In the genomic region with DNA sequence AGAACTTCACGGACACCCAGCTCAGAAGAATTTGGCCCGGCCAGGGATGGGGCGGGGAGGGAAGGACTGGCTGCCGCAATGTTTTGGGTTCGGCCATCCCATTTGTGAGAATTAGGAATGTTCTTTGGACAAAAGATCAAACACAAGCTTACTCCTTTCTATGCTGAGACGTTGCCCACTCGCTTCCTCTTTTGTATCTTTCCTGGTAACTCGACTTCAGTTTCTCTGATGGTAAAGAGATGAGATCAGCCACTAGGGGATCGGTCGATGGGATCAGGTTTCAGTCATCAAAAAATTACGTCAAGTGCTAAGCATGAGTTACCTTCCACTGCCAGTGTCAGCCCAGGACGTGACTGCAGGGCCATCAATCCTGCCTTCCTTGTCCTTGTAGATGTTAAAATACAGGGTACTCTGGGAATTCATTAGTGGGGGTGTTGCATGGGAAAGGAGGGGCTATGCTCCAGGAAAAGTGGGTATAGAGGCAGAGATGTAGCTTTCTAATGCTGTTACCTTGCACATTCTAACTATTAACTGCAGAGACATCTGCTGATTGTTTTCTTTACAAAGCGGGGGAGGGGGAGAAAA, we compare ENCODE assay signal across 8 cellular contexts.
DNase-seq lines count a peak whose midpoint lies in the region; ATAC-seq and TF ChIP-seq lines count a peak whose summit lies in the region.

No MANE protein-coding gene starts in this region.

- H3K4me3 ChIP-seq in AG10803 (ENCODE audit: low read length), result peak overlapping the region; percentile 31
- no peak overlapping the region for H3K4me3 ChIP-seq in HUES48 (ENCODE audit: low read depth, low read length)

- intact Hi-C loops in left cardiac atrium (cut with DNase I), result no loop called here

- no peaks in the 10 kb centered on the region for H3K27me3 ChIP-seq in HUES48 (ENCODE audit: control insufficient read depth, insufficient read depth, low read length)

- H3K9ac ChIP-seq in HUES48 (ENCODE audit: low read depth, low read length), result 0 out of 2 replicates have a peak overlapping the region, but pooled peaks have one; percentile 16

- H3K27ac ChIP-seq in HUES48 (ENCODE audit: low read depth, low read length), result peak overlapping the region; percentile 46

- H3K27ac Mint-ChIP-seq in stimulated activated naive B cell treated with anti-CD40 and anti-IgM and Interleukin-4, amounts not matched to agents 10 μg/mL and 1 μg/mL and 100 μg/mL, for 72 hours, result no peak overlapping the region

- peaks cover 13% of the 10 kb centered on the region for H3K4me1 ChIP-seq in HUES48 (ENCODE audit: control insufficient read depth, insufficient read depth, low read length)

- H3K9me3 ChIP-seq in HUES48 (ENCODE audit: control insufficient read depth, insufficient read depth, low read length), result no peaks in the 10 kb centered on the region

- no peaks in the 10 kb centered on the region for H3K36me3 ChIP-seq in HUES48 (ENCODE audit: control insufficient read depth, insufficient read depth, low read length)

- peak; percentile 47 for TF ChIP-seq CTCF in AG10803 (conservative IDR thresholded peaks at IDR 0.05; ENCODE audit: low read length)

- H3K9me3 Mint-ChIP-seq in stimulated activated naive B cell treated with anti-CD40 and anti-IgM and Interleukin-4, amounts not matched to agents 10 μg/mL and 1 μg/mL and 100 μg/mL, for 72 hours, result peaks cover 9 to 12% of the 10 kb centered on the region in 2 donors

- peaks cover 11 to 33% of the 10 kb centered on the region in 2 donors for H3K27me3 Mint-ChIP-seq in stimulated activated naive B cell treated with anti-CD40 and anti-IgM and Interleukin-4, amounts not matched to agents 10 μg/mL and 1 μg/mL and 100 μg/mL, for 72 hours

- H3K4me1 Mint-ChIP-seq in stimulated activated naive B cell treated with anti-CD40 and anti-IgM and Interleukin-4, amounts not matched to agents 10 μg/mL and 1 μg/mL and 100 μg/mL, for 72 hours, result peaks cover 12 to 19% of the 10 kb centered on the region in 2 donors

- DNase-seq in AG10803 (ENCODE audit: low read depth) (peak; percentile 60), SK-MEL-5 (ENCODE audit: low read depth, low spot score) (peak; percentile 32), left cardiac atrium (peak; percentile 39)
- DNase-seq in stimulated activated naive B cell treated with anti-CD40 and anti-IgM and Interleukin-4, amounts not matched to agents 10 μg/mL and 1 μg/mL and 100 μg/mL, for 72 hours, result no peak

- peaks cover 0 to 4% of the 10 kb centered on the region in 2 donors for H3K36me3 Mint-ChIP-seq in stimulated activated naive B cell treated with anti-CD40 and anti-IgM and Interleukin-4, amounts not matched to agents 10 μg/mL and 1 μg/mL and 100 μg/mL, for 72 hours

- ATAC-seq in left cardiac atrium (peak; percentile 30 to 55), GM21528 (IDR thresholded peaks at IDR 0.05; ENCODE audit: low FRiP score, unreplicated experiment) (no peak), GM18909 (IDR thresholded peaks at IDR 0.05; ENCODE audit: poor library complexity, unreplicated experiment) (no peak), GM19467 (IDR thresholded peaks at IDR 0.05; ENCODE audit: unreplicated experiment) (no peak)
- ATAC-seq in stimulated activated naive B cell treated with anti-CD40 and anti-IgM and Interleukin-4, amounts not matched to agents 10 μg/mL and 1 μg/mL and 100 μg/mL, for 72 hours (replicated peaks), result peak; percentile 71 to 80

- H3K4me3 Mint-ChIP-seq in stimulated activated naive B cell treated with anti-CD40 and anti-IgM and Interleukin-4, amounts not matched to agents 10 μg/mL and 1 μg/mL and 100 μg/mL, for 72 hours, result peak overlapping the region in 1 of 2 donors; percentile 3

- in situ Hi-C loops in SK-MEL-5 (cut with HindIII; ENCODE audit: low pct_unique_long_range_greater_than_20kb, low sequenced_read_pairs), result no loop called here

Comparison
In these comparisons a context has a peak if more than half of its experiments do, and no peak if none do; other contexts are left out.
1. ATAC-seq: peak in left cardiac atrium (2 of 2) and stimulated activated naive B cell treated with anti-CD40 and anti-IgM and Interleukin-4, amounts not matched to agents 10 μg/mL and 1 μg/mL and 100 μg/mL, for 72 hours (2 of 2); none in GM21528 (single experiment), GM18909 (single experiment) and GM19467 (single experiment).